ENCODE assay signal across 1 cellular context in the genomic region with DNA sequence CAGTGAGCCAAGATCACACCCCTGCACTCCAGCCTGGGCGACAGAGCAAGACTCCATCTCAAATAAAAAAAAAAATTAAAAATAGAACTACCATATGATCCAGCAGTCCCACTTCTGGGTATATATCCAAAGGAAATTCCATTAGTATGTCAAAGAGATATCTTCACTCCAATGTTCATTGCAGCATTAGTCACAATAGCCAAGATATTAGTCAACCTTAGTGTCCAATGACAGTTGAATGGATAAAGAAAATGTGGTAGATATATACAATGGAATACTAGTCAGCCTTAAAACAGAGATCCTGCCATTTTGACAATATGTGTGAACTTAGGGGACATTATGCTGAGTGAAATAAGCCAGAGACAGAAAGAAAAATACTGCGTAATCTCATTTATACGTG.
TF ChIP-seq lines count a peak whose summit lies in the region.

No MANE protein-coding gene starts in this region.

TF ChIP-seq in IMR-90, 13 proteins besides CTCF, POLR2A, EP300 and RAD21 (continued from another document):
- TF ChIP-seq MXI1 (IDR thresholded peaks at IDR 0.05; ENCODE audit: borderline replicate concordance, low read depth, low read length) (no peak), MAZ (IDR thresholded peaks at IDR 0.05; ENCODE audit: borderline replicate concordance, low read depth, low read length) (no peak), NFE2L2 (IDR thresholded peaks at IDR 0.05; ENCODE audit: low read depth, low read length) (no peak), SMC3 (IDR thresholded peaks at IDR 0.05; ENCODE audit: low read depth, low read length) (no peak), FOS (IDR thresholded peaks at IDR 0.05; ENCODE audit: low read depth, low read length) (no peak)
- TF ChIP-seq, protein P1, sequence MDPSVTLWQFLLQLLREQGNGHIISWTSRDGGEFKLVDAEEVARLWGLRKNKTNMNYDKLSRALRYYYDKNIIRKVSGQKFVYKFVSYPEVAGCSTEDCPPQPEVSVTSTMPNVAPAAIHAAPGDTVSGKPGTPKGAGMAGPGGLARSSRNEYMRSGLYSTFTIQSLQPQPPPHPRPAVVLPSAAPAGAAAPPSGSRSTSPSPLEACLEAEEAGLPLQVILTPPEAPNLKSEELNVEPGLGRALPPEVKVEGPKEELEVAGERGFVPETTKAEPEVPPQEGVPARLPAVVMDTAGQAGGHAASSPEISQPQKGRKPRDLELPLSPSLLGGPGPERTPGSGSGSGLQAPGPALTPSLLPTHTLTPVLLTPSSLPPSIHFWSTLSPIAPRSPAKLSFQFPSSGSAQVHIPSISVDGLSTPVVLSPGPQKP (IDR thresholded peaks at IDR 0.05; ENCODE audit: borderline replicate concordance, low read depth, low read length), result no peak
- TF ChIP-seq, protein P2, sequence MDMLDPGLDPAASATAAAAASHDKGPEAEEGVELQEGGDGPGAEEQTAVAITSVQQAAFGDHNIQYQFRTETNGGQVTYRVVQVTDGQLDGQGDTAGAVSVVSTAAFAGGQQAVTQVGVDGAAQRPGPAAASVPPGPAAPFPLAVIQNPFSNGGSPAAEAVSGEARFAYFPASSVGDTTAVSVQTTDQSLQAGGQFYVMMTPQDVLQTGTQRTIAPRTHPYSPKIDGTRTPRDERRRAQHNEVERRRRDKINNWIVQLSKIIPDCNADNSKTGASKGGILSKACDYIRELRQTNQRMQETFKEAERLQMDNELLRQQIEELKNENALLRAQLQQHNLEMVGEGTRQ (IDR thresholded peaks at IDR 0.05; ENCODE audit: low read depth, low read length), result no peak
